Comparison of ENCODE assay signal across 3 cellular contexts in the genomic region with DNA sequence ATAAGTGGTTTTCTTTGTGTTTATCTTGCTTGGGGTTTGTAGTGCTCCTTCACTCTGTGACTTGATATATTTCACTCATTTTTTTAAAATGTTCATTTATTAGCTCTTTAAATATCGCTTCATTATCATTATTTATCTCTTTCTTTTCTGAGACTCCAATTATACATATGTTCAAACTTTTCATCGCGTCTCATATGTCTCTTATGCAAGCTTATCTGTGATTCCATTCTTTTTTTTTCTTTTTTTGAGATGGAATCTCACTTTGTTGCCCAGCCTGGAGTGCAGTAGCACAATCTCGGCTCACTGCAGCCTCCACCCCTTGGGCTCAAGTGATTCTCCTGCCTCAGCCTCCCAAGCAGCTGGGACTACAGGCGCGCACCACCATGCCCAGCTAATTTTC.
"Had no signal": no experiment of that assay in that cellular context is flagged by ENCODE, and none has a peak within 500 bp of the region (broad histone marks: within the 10 kb centered on the region; RNA-seq: fewer than 3 reads in every experiment).

No MANE protein-coding gene starts in this region.

- DNase-seq: GDM1, GF-D8 had no signal

- H3K4me3 ChIP-seq: GM12878 had no signal
